ENCODE assay signal across 1 cellular context in the genomic region with DNA sequence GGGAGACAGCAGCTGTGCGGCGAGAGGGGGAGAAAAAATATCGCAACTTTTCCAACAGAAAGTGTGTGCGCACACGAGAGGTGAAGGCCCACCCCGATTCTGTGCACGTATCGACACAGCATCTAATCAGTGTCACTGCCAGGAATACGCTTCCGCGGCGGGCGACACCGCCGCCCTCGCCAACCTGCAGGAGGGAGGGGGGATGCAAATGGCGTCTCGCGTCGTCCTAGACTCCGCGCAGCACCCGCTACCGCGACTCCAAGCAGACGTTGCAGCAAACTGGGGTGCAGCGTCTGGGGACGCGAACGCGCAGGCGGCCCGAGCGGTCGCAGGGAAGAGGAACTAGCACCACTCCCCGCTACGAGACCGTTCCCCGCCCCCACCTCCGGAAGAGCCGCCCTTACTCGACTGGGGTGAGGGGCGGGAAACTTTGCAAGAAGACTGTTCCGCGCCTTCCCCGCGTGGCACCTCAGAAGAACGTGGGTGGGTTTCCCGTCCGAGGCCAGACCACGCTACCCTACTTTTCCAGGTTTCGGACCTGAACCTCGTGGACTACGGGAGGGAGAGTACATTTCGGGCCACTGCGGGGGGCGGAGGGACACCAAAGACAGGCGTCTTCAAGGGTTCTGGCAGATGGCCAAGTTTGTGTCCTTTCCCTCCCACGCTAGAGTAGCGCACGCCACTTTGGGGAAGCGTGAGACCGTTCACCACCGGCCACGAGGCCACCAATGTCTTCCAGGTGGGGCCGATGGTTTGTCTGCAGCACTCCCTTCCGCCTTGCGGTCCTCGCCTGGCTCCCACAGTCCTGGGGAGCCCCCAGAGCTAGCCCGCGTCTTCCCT.
TF ChIP-seq lines count a peak whose summit lies in the region.

No MANE protein-coding gene starts in this region.

TF ChIP-seq in HEK293, 187 proteins besides CTCF, POLR2A, EP300 and RAD21 (continued from another document and continues in another):
- peak; percentile 76; the same call in 1 of the 2 replicates for TF ChIP-seq ZNF335 (tag by site-specific recombination; conservative IDR thresholded peaks at IDR 0.05)
- no peak for TF ChIP-seq ZNF791 (tag by site-specific recombination; IDR thresholded peaks at IDR 0.05)
- TF ChIP-seq ZNF404 (tag by site-specific recombination; IDR thresholded peaks at IDR 0.05), result no peak
- TF ChIP-seq SALL2 (tag by site-specific recombination; IDR thresholded peaks at IDR 0.05; ENCODE audit: borderline replicate concordance), result no peak
- TF ChIP-seq WT1 (tag by site-specific recombination; IDR thresholded peaks at IDR 0.05), result peak; percentile 61
- peak; percentile 25; the same call in 1 of the 2 replicates for TF ChIP-seq ZNF561 (tag by site-specific recombination; IDR thresholded peaks at IDR 0.05; ENCODE audit: borderline replicate concordance)
- TF ChIP-seq ZNF701 (tag by site-specific recombination; IDR thresholded peaks at IDR 0.05), result 0 out of 2 replicates have a peak, but pooled peaks have one; percentile 6
- TF ChIP-seq ZFHX2 (tag by site-specific recombination; conservative IDR thresholded peaks at IDR 0.05), result peak; percentile 93
- TF ChIP-seq, protein P1, sequence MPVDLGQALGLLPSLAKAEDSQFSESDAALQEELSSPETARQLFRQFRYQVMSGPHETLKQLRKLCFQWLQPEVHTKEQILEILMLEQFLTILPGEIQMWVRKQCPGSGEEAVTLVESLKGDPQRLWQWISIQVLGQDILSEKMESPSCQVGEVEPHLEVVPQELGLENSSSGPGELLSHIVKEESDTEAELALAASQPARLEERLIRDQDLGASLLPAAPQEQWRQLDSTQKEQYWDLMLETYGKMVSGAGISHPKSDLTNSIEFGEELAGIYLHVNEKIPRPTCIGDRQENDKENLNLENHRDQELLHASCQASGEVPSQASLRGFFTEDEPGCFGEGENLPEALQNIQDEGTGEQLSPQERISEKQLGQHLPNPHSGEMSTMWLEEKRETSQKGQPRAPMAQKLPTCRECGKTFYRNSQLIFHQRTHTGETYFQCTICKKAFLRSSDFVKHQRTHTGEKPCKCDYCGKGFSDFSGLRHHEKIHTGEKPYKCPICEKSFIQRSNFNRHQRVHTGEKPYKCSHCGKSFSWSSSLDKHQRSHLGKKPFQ (tag by site-specific recombination; IDR thresholded peaks at IDR 0.05), result no peak
- peak; percentile 17; the same call in 1 of the 2 replicates for TF ChIP-seq PRDM1 (tag by site-specific recombination; IDR thresholded peaks at IDR 0.05)
- TF ChIP-seq ZEB2 (tag by site-specific recombination; IDR thresholded peaks at IDR 0.05), result peak; percentile 90
- peak; percentile 82 for TF ChIP-seq EGR2 (tag by site-specific recombination; IDR thresholded peaks at IDR 0.05; ENCODE audit: low read depth)
- TF ChIP-seq, protein P2, sequence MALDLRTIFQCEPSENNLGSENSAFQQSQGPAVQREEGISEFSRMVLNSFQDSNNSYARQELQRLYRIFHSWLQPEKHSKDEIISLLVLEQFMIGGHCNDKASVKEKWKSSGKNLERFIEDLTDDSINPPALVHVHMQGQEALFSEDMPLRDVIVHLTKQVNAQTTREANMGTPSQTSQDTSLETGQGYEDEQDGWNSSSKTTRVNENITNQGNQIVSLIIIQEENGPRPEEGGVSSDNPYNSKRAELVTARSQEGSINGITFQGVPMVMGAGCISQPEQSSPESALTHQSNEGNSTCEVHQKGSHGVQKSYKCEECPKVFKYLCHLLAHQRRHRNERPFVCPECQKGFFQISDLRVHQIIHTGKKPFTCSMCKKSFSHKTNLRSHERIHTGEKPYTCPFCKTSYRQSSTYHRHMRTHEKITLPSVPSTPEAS (tag by site-specific recombination; IDR thresholded peaks at IDR 0.05), result peak; percentile 18; the same call in 1 of the 2 replicates
- 0 out of 2 replicates have a peak, but pooled peaks have one; percentile 31 for TF ChIP-seq ZBTB48 (tag by site-specific recombination; IDR thresholded peaks at IDR 0.05)
- TF ChIP-seq, protein P3, sequence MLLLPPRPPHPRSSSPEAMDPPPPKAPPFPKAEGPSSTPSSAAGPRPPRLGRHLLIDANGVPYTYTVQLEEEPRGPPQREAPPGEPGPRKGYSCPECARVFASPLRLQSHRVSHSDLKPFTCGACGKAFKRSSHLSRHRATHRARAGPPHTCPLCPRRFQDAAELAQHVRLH (tag by site-specific recombination; IDR thresholded peaks at IDR 0.05), result peak; percentile 35; the same call in 1 of the 2 replicates
- TF ChIP-seq, protein P4, sequence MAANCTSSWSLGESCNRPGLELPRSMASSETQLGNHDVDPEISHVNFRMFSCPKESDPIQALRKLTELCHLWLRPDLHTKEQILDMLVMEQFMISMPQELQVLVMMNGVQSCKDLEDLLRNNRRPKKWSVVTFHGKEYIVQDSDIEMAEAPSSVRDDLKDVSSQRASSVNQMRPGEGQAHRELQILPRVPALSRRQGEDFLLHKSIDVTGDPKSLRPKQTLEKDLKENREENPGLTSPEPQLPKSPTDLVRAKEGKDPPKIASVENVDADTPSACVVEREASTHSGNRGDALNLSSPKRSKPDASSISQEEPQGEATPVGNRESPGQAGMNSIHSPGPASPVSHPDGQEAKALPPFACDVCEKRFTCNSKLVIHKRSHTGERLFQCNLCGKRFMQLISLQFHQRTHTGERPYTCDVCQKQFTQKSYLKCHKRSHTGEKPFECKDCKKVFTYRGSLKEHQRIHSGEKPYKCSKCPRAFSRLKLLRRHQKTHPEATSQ (tag by site-specific recombination; IDR thresholded peaks at IDR 0.05), result peak; percentile 33
- TF ChIP-seq, protein P5, sequence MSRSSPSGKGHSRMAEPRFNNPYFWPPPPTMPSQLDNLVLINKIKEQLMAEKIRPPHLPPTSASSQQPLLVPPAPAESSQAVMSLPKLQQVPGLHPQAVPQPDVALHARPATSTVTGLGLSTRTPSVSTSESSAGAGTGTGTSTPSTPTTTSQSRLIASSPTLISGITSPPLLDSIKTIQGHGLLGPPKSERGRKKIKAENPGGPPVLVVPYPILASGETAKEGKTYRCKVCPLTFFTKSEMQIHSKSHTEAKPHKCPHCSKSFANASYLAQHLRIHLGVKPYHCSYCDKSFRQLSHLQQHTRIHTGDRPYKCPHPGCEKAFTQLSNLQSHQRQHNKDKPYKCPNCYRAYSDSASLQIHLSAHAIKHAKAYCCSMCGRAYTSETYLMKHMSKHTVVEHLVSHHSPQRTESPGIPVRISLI (tag by site-specific recombination; IDR thresholded peaks at IDR 0.05), result no peak
- TF ChIP-seq, protein P6, sequence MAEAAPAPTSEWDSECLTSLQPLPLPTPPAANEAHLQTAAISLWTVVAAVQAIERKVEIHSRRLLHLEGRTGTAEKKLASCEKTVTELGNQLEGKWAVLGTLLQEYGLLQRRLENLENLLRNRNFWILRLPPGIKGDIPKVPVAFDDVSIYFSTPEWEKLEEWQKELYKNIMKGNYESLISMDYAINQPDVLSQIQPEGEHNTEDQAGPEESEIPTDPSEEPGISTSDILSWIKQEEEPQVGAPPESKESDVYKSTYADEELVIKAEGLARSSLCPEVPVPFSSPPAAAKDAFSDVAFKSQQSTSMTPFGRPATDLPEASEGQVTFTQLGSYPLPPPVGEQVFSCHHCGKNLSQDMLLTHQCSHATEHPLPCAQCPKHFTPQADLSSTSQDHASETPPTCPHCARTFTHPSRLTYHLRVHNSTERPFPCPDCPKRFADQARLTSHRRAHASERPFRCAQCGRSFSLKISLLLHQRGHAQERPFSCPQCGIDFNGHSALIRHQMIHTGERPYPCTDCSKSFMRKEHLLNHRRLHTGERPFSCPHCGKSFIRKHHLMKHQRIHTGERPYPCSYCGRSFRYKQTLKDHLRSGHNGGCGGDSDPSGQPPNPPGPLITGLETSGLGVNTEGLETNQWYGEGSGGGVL (tag by site-specific recombination; IDR thresholded peaks at IDR 0.05), result peak; percentile 76
- TF ChIP-seq, protein P7, sequence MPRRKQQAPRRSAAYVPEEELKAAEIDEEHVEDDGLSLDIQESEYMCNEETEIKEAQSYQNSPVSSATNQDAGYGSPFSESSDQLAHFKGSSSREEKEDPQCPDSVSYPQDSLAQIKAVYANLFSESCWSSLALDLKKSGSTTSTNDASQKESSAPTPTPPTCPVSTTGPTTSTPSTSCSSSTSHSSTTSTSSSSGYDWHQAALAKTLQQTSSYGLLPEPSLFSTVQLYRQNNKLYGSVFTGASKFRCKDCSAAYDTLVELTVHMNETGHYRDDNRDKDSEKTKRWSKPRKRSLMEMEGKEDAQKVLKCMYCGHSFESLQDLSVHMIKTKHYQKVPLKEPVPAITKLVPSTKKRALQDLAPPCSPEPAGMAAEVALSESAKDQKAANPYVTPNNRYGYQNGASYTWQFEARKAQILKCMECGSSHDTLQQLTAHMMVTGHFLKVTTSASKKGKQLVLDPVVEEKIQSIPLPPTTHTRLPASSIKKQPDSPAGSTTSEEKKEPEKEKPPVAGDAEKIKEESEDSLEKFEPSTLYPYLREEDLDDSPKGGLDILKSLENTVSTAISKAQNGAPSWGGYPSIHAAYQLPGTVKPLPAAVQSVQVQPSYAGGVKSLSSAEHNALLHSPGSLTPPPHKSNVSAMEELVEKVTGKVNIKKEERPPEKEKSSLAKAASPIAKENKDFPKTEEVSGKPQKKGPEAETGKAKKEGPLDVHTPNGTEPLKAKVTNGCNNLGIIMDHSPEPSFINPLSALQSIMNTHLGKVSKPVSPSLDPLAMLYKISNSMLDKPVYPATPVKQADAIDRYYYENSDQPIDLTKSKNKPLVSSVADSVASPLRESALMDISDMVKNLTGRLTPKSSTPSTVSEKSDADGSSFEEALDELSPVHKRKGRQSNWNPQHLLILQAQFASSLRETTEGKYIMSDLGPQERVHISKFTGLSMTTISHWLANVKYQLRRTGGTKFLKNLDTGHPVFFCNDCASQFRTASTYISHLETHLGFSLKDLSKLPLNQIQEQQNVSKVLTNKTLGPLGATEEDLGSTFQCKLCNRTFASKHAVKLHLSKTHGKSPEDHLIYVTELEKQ (tag by site-specific recombination; IDR thresholded peaks at IDR 0.05; ENCODE audit: borderline replicate concordance), result 0 out of 2 replicates have a peak, but pooled peaks have one; percentile 32
- TF ChIP-seq, protein P8, sequence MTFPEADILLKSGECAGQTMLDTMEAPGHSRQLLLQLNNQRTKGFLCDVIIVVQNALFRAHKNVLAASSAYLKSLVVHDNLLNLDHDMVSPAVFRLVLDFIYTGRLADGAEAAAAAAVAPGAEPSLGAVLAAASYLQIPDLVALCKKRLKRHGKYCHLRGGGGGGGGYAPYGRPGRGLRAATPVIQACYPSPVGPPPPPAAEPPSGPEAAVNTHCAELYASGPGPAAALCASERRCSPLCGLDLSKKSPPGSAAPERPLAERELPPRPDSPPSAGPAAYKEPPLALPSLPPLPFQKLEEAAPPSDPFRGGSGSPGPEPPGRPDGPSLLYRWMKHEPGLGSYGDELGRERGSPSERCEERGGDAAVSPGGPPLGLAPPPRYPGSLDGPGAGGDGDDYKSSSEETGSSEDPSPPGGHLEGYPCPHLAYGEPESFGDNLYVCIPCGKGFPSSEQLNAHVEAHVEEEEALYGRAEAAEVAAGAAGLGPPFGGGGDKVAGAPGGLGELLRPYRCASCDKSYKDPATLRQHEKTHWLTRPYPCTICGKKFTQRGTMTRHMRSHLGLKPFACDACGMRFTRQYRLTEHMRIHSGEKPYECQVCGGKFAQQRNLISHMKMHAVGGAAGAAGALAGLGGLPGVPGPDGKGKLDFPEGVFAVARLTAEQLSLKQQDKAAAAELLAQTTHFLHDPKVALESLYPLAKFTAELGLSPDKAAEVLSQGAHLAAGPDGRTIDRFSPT (tag by site-specific recombination; IDR thresholded peaks at IDR 0.05), result peak; percentile 67
- TF ChIP-seq ZNF777 (tag by site-specific recombination; IDR thresholded peaks at IDR 0.05; ENCODE audit: borderline replicate concordance), result peak; percentile 34; the same call in 1 of the 2 replicates
- TF ChIP-seq ZNF274 (IDR thresholded peaks at IDR 0.05; ENCODE audit: low read length), result no peak
- no peak for TF ChIP-seq ZNF274 (tag by site-specific recombination; IDR thresholded peaks at IDR 0.05; ENCODE audit: borderline replicate concordance)
- TF ChIP-seq ZFP37 (tag by site-specific recombination; IDR thresholded peaks at IDR 0.05), result peak; percentile 48; the same call in 1 of the 2 replicates
- TF ChIP-seq SP2 (tag by site-specific recombination; IDR thresholded peaks at IDR 0.05), result peak; percentile 84
- TF ChIP-seq ZNF341 (tag by site-specific recombination; IDR thresholded peaks at IDR 0.05; ENCODE audit: low read depth), result peak; percentile 100
- TF ChIP-seq, protein P9, sequence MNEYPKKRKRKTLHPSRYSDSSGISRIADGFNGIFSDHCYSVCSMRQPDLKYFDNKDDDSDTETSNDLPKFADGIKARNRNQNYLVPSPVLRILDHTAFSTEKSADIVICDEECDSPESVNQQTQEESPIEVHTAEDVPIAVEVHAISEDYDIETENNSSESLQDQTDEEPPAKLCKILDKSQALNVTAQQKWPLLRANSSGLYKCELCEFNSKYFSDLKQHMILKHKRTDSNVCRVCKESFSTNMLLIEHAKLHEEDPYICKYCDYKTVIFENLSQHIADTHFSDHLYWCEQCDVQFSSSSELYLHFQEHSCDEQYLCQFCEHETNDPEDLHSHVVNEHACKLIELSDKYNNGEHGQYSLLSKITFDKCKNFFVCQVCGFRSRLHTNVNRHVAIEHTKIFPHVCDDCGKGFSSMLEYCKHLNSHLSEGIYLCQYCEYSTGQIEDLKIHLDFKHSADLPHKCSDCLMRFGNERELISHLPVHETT (tag by site-specific recombination; IDR thresholded peaks at IDR 0.05), result peak; percentile 21; the same call in 1 of the 2 replicates
- peak; percentile 66; the same call in 1 of the 2 replicates for TF ChIP-seq SP7 (tag by site-specific recombination; IDR thresholded peaks at IDR 0.05)
- no peak for TF ChIP-seq ZNF202 (tag by site-specific recombination; IDR thresholded peaks at IDR 0.05; ENCODE audit: borderline replicate concordance)
- TF ChIP-seq ZNF670 (tag by site-specific recombination; IDR thresholded peaks at IDR 0.05; ENCODE audit: low read depth), result no peak
- TF ChIP-seq RBAK (tag by site-specific recombination; IDR thresholded peaks at IDR 0.05), result no peak
- TF ChIP-seq ZIC2 (tag by site-specific recombination; IDR thresholded peaks at IDR 0.05), result peak; percentile 20; the same call in 1 of the 2 replicates
- TF ChIP-seq ZNF501 (tag by site-specific recombination; IDR thresholded peaks at IDR 0.05), result peak; percentile 71
- peak; percentile 13; the same call in 1 of the 2 replicates for TF ChIP-seq ZNF843 (tag by site-specific recombination; IDR thresholded peaks at IDR 0.05)
- TF ChIP-seq ZNF571 (tag by site-specific recombination; IDR thresholded peaks at IDR 0.05), result peak; percentile 88; the same call in 1 of the 2 replicates
- peak; percentile 13; the same call in 1 of the 2 replicates for TF ChIP-seq ZFP69B (tag by site-specific recombination; IDR thresholded peaks at IDR 0.05)
- peak; percentile 90 for TF ChIP-seq ZXDB (tag by site-specific recombination; IDR thresholded peaks at IDR 0.05)
- peak; percentile 86 for TF ChIP-seq ZNF776 (tag by site-specific recombination; IDR thresholded peaks at IDR 0.05; ENCODE audit: borderline replicate concordance)
- peak; percentile 66 for TF ChIP-seq KLF1 (tag by site-specific recombination; IDR thresholded peaks at IDR 0.05)
- TF ChIP-seq ZNF610 (tag by site-specific recombination; IDR thresholded peaks at IDR 0.05; ENCODE audit: borderline replicate concordance), result no peak
- TF ChIP-seq MYNN (tag by site-specific recombination; IDR thresholded peaks at IDR 0.05; ENCODE audit: borderline replicate concordance), result peak; percentile 15; the same call in 1 of the 2 replicates
- no peak for TF ChIP-seq SCRT1 (tag by site-specific recombination; IDR thresholded peaks at IDR 0.05; ENCODE audit: borderline replicate concordance)
- TF ChIP-seq SCRT2 (tag by site-specific recombination; IDR thresholded peaks at IDR 0.05), result no peak
- TF ChIP-seq ZNF423 (tag by site-specific recombination; IDR thresholded peaks at IDR 0.05), result peak; percentile 54
- peak; percentile 11; the same call in 1 of the 2 replicates for TF ChIP-seq ZSCAN30 (tag by site-specific recombination; IDR thresholded peaks at IDR 0.05)
